Comparison of ENCODE assay signal across 1 cellular context in genomic region chr2:199589303-199589702, GRCh38.
TF ChIP-seq lines count a peak whose summit lies in the region.

No MANE protein-coding gene starts in this region.

TF ChIP-seq in GM23338, 12 proteins besides CTCF, POLR2A, EP300 and RAD21 (continued from another document):
- no peak for TF ChIP-seq ZNF462 (CRISPR knock-in tag; IDR thresholded peaks at IDR 0.05)
